ENCODE assay signal across 20 cellular contexts in genomic region chr4:47334597-47335185, GRCh38.
DNase-seq lines count a peak whose midpoint lies in the region; ATAC-seq and TF ChIP-seq lines count a peak whose summit lies in the region.
"Had no signal": no experiment of that assay in that cellular context is flagged by ENCODE, and none has a peak within 500 bp of the region (broad histone marks: within the 10 kb centered on the region; RNA-seq: fewer than 3 reads in every experiment).

No MANE protein-coding gene starts in this region.

- no peak overlapping the region for H3K9ac ChIP-seq in colonic mucosa (ENCODE audit: low read depth in 2 of 2, low read length in 2 of 2)

- POLR2A ChIA-PET in PC-9 (lab: Charles Lee; ENCODE audit: unreplicated experiment): no interaction called here

- H3F3A ChIP-seq in PC-9 (ENCODE audit: insufficient read depth, low read depth): no peaks in the 10 kb centered on the region

- peaks cover 19% of the 10 kb centered on the region for H3K27me3 Mint-ChIP-seq in chondrocyte (ENCODE audit: low read depth)

- no peaks in the 10 kb centered on the region for H3K36me3 ChIP-seq in PC-9 (ENCODE audit: low read depth)
- no peaks in the 10 kb centered on the region for H3K36me3 ChIP-seq in colonic mucosa
- H3K36me3 ChIP-seq: ascending aorta had no signal

- H3K9me3 ChIP-seq in PC-9 (ENCODE audit: insufficient read depth, low read depth) (no peaks in the 10 kb centered on the region), colonic mucosa (no peaks in the 10 kb centered on the region)
- H3K9me3 ChIP-seq: ascending aorta had no signal

- H2AFZ ChIP-seq in PC-9: no peak overlapping the region

- TF ChIP-seq CTCF in PC-9 (conservative IDR thresholded peaks at IDR 0.05) (no peak), choroid plexus epithelial cell (conservative IDR thresholded peaks at IDR 0.05; ENCODE audit: low read depth, low read length) (no peak), omental fat pad (IDR thresholded peaks at IDR 0.05) (no peak), chondrocyte (IDR thresholded peaks at IDR 0.05) (no peak), colonic mucosa (IDR thresholded peaks at IDR 0.05) (no peak)

- CTCF ChIA-PET in PC-9 (lab: Charles Lee): interaction anchor here (0.6 kb wide), 1 partner anchor 1610 kb away, joined by 8 read pairs; no protein-coding TSS in a partner anchor

- no peak overlapping the region for H3K4me3 Mint-ChIP-seq in chondrocyte (ENCODE audit: unreplicated experiment)
- H3K4me3 Mint-ChIP-seq: activated CD4-positive, alpha-beta T cell treated with anti-CD3 and anti-CD28 coated beads, Interleukin-2, amount 10 ng/mL, durations not matched to agents 7 days and 5 days; CD14-positive monocyte had no signal

- H3K9me3 Mint-ChIP-seq in chondrocyte (ENCODE audit: low read depth): no peaks in the 10 kb centered on the region
- H3K9me3 Mint-ChIP-seq: activated CD4-positive, alpha-beta T cell treated with anti-CD3 and anti-CD28 coated beads, Interleukin-2, amount 10 ng/mL, durations not matched to agents 7 days and 5 days had no signal

- DNase-seq in H4 (ENCODE audit: low spot score): peak; percentile 6
- no peak for DNase-seq in PC-9
- DNase-seq in choroid plexus epithelial cell (ENCODE audit: low read depth): peak; percentile 48
- DNase-seq in omental fat pad (ENCODE audit: low spot score): no peak
- DNase-seq in mucosa of gallbladder (ENCODE audit: low spot score): no peak
- DNase-seq in chondrocyte (ENCODE audit: low spot score): no peak
- DNase-seq in colonic mucosa: no peak
- DNase-seq in iPS-NIHi7 (ENCODE audit: extremely low spot score): no peak
- DNase-seq: activated CD4-positive, alpha-beta T cell treated with anti-CD3 and anti-CD28 coated beads, Interleukin-2, amount 10 ng/mL, durations not matched to agents 7 days and 5 days; activated naive CD4-positive, alpha-beta T cell treated with anti-CD3 and anti-CD28 coated beads, Interleukin-2, amount 50 U/mL, for 16 hours; effector CD4-positive, alpha-beta T cell; erythroblast; NCI-H1092; NCI-H1930; NCI-H748 treated with DMSO at 0.1 percent for 48 hours; SHP77; stimulated activated naive CD4-positive, alpha-beta T cell treated with Interleukin-2 at 50 U/mL for 16 hours had no signal

- BruUV-seq in PC-9 (replicated peaks; lab: Mats Ljungman, UMichigan): no TSS peak

- no peaks in the 10 kb centered on the region for H3K9me2 ChIP-seq in PC-9 (ENCODE audit: insufficient read depth)

- H3K27me3 ChIP-seq in PC-9 (ENCODE audit: insufficient read depth, low read depth): no peaks in the 10 kb centered on the region
- H3K27me3 ChIP-seq in colonic mucosa: no peaks in the 10 kb centered on the region
- H3K27me3 ChIP-seq: ascending aorta had no signal

- intact Hi-C loops in PC-9 (cut with micrococcal nuclease; ENCODE audit: unreplicated experiment) (no loop called here), colonic mucosa (cut with DNase I) (no loop called here)

- H3K4me1 Mint-ChIP-seq in chondrocyte (ENCODE audit: low read depth): no peaks in the 10 kb centered on the region
- H3K4me1 Mint-ChIP-seq: activated CD4-positive, alpha-beta T cell treated with anti-CD3 and anti-CD28 coated beads, Interleukin-2, amount 10 ng/mL, durations not matched to agents 7 days and 5 days; CD14-positive monocyte had no signal

- no peaks in the 10 kb centered on the region for H3K79me2 ChIP-seq in PC-9 (ENCODE audit: low read depth)

- H3K4me1 ChIP-seq in PC-9 (replicated peaks; ENCODE audit: insufficient read depth): peaks cover 10% of the 10 kb centered on the region; the same call in 1 of the 2 replicates
- no peaks in the 10 kb centered on the region for H3K4me1 ChIP-seq in colonic mucosa
- H3K4me1 ChIP-seq: ascending aorta had no signal

- H3K27ac Mint-ChIP-seq in chondrocyte (ENCODE audit: unreplicated experiment): no peak overlapping the region
- H3K27ac Mint-ChIP-seq: activated CD4-positive, alpha-beta T cell treated with anti-CD3 and anti-CD28 coated beads, Interleukin-2, amount 10 ng/mL, durations not matched to agents 7 days and 5 days; CD14-positive monocyte had no signal

- H3K36me3 Mint-ChIP-seq in chondrocyte (ENCODE audit: low read depth): no peaks in the 10 kb centered on the region
- H3K36me3 Mint-ChIP-seq: CD14-positive monocyte had no signal

- H4K20me1 ChIP-seq in PC-9 (ENCODE audit: insufficient read depth): no peaks in the 10 kb centered on the region

- peak overlapping the region; percentile 50 for H3K4me2 ChIP-seq in PC-9

- peak; percentile 44 for ATAC-seq in omental fat pad (ENCODE audit: low FRiP score)
- ATAC-seq: sciatic nerve had no signal

- H3K4me3 ChIP-seq in PC-9: no peak overlapping the region
- no peak overlapping the region for H3K4me3 ChIP-seq in choroid plexus epithelial cell (ENCODE audit: low read depth, low read length)
- no peak overlapping the region for H3K4me3 ChIP-seq in colonic mucosa
- H3K4me3 ChIP-seq: ascending aorta had no signal

- H3K27ac ChIP-seq in PC-9 (no peak overlapping the region), colonic mucosa (no peak overlapping the region)
- H3K27ac ChIP-seq: ascending aorta had no signal

Comparison
In these comparisons a context has a peak if more than half of its experiments do, and no peak if none do; other contexts are left out.
1. DNase-seq: peak in H4 (single experiment) and choroid plexus epithelial cell (single experiment); none in PC-9 (0 of 2), omental fat pad (single experiment), mucosa of gallbladder (single experiment), chondrocyte (single experiment), colonic mucosa (single experiment) and iPS-NIHi7 (single experiment).